ENCODE assay signal across 23 cellular contexts in the genomic region with DNA sequence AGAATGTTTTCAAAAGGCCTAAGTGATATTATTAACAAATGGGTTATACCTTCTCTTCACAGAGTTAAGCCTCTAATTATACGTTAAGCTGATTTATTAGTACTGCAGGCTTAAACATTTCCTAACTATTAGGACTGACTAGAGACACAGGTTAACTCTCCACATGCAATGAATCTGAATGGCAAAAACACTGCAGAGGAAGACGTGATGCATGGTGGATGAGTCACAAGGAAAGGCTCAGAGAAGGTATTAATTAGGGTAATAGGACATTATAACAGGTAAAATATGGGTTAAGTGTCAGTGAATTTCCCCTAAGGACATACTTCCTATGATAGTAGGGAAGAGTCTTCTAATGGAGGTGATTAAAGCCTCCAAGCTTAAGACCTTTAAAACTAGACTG. TPM values are rescaled to one million over a fixed set of nuclear protein-coding genes. Genes with fewer than 3 reads are reported as not detected.
DNase-seq lines count a peak whose midpoint lies in the region; ATAC-seq and TF ChIP-seq lines count a peak whose summit lies in the region.
"Had no signal": no experiment of that assay in that cellular context is flagged by ENCODE, and none has a peak within 500 bp of the region (broad histone marks: within the 10 kb centered on the region; RNA-seq: fewer than 3 reads in every experiment).

No MANE protein-coding gene starts in this region.

- H3K27me3 ChIP-seq in right lobe of liver, result no peaks in the 10 kb centered on the region
- H3K27me3 ChIP-seq: BLaER1 had no signal

- no peak overlapping the region for H3K27ac ChIP-seq in right lobe of liver
- H3K27ac ChIP-seq: 22Rv1, BLaER1, GM23248, HL-60 had no signal

- H3K4me1 ChIP-seq in right lobe of liver, result no peaks in the 10 kb centered on the region
- H3K4me1 ChIP-seq: BLaER1 had no signal

- no peaks in the 10 kb centered on the region for H3K9me3 ChIP-seq in right lobe of liver
- H3K9me3 ChIP-seq: BLaER1, HAP-1 had no signal

- no peak for TF ChIP-seq CTCF in right lobe of liver (IDR thresholded peaks at IDR 0.05)

- H3K36me3 ChIP-seq in right lobe of liver, result no peaks in the 10 kb centered on the region
- H3K36me3 ChIP-seq: BLaER1, HAP-1 had no signal

- DNase-seq in NCI-H1105 treated with DMSO at 0.1 percent for 48 hours (lab: John Stamatoyannopoulos, UW) (peak; percentile 6), NCI-H1105 (lab: John Stamatoyannopoulos, UW) (no peak), NCI-H82 treated with DMSO at 0.1 percent for 48 hours (lab: John Stamatoyannopoulos, UW; ENCODE audit: unreplicated experiment) (peak; percentile 51), H4 (ENCODE audit: low spot score) (no peak), right lobe of liver (no peak)
- DNase-seq in stimulated activated naive CD4-positive, alpha-beta T cell (lab: John Stamatoyannopoulos, UW), result no peak
- DNase-seq: ACHN; CD4-positive, alpha-beta T cell; COR-L47; DMS 273 treated with DMSO at 0.1 percent for 48 hours; DND-41; GM23248; KG1; NCI-H1930; NCI-H526 treated with DMSO at 0.1 percent for 48 hours; T-cell had no signal

- intact Hi-C loops in right lobe of liver (cut with DNase I), result no loop called here

- 47% methylated on average over 2 of the region's 2 CpGs for WGBS in right lobe of liver (ENCODE audit: insufficient coverage, low coverage, low lambda C conversion rate, missing lambda C conversion rate)

- no peak for TF ChIP-seq POLR2A in right lobe of liver (IDR thresholded peaks at IDR 0.05)

- no peak overlapping the region for H3K4me3 ChIP-seq in right lobe of liver
- H3K4me3 ChIP-seq: BLaER1, GM23248, HAP-1 had no signal

- ATAC-seq in esophagus mucosa (peak; percentile 91), GM21786 (IDR thresholded peaks at IDR 0.05; ENCODE audit: unreplicated experiment) (no peak), right lobe of liver (no peak)
- ATAC-seq: Panc1, T-cell had no signal

RNA-seq across cellular contexts. Expression of a gene that starts 24.7 kb away (rescaled TPM):
- total RNA-seq in esophagus mucosa (49.3 TPM), right lobe of liver (10 to 100 TPM; 13.7 to 36.8 (median 23.5) TPM)
- total RNA-seq in H4 (2014; rRNA removed; shearing (Covaris generic)), result 228 and 330 TPM in 2 replicates

Comparison
In these comparisons a context has a peak if more than half of its experiments do, and no peak if none do; other contexts are left out.
1. DNase-seq: peak in NCI-H1105 treated with DMSO at 0.1 percent for 48 hours (single experiment) and NCI-H82 treated with DMSO at 0.1 percent for 48 hours (single experiment); none in NCI-H1105 (single experiment), H4 (single experiment), right lobe of liver (0 of 3) and stimulated activated naive CD4-positive, alpha-beta T cell (0 of 6).